ENCODE assay signal across 8 cellular contexts in genomic region chr4:26583865-26584652, GRCh38. TPM values are rescaled to one million over a fixed set of nuclear protein-coding genes. Genes with fewer than 3 reads are reported as not detected.
DNase-seq lines count a peak whose midpoint lies in the region; ATAC-seq, FAIRE-seq and TF ChIP-seq lines count a peak whose summit lies in the region.

TBC1D19 (plus strand) TSS chr4:26584084; CDS start chr4:26584194, 110 bp downstream.

- TF ChIP-seq POLR2A in GM15510 (IDR thresholded peaks at IDR 0.05; ENCODE audit: borderline replicate concordance, extremely low read depth, insufficient read length): peak; percentile 35

- H3K4me3 ChIP-seq in right atrium auricular region: peak within 1 kb of the TSS; percentile 68 to 70

- no peak for TF ChIP-seq CTCF in right atrium auricular region (IDR thresholded peaks at IDR 0.05)

- H3K27me3 ChIP-seq in right atrium auricular region: no peaks in the 10 kb centered on the region

- no peaks in the 10 kb centered on the region for H3K36me3 ChIP-seq in right atrium auricular region

- peak; percentile 100 for ATAC-seq in HG02884 (IDR thresholded peaks at IDR 0.05; ENCODE audit: unreplicated experiment)

- peak; percentile 89 for DNase-seq in NCI-H146 treated with DMSO at 0.1 percent for 48 hours (lab: John Stamatoyannopoulos, UW; ENCODE audit: unreplicated experiment)
- DNase-seq in T-helper 1 cell: peak; percentile 59 to 91 (median 76)
- DNase-seq in right atrium auricular region (ENCODE audit: low spot score): peak; percentile 92
- peak; percentile 61 for DNase-seq in pulmonary artery endothelial cell (ENCODE audit: low read depth, low spot score)
- peak; percentile 84 for DNase-seq in urothelium cell line (ENCODE audit: low spot score)

- peak within 1 kb of the TSS; percentile 27 for H3K27ac ChIP-seq in angular gyrus (ENCODE audit: low read depth, low read length)
- peak within 1 kb of the TSS; percentile 59 to 68 for H3K27ac ChIP-seq in right atrium auricular region

- FAIRE-seq in urothelium cell line (lab: Jason Lieb, UNC): no peak

- H3K9me3 ChIP-seq in right atrium auricular region: no peaks in the 10 kb centered on the region

- H3K4me1 ChIP-seq in right atrium auricular region: peaks cover 0 to 8% of the 10 kb centered on the region in 2 donors

RNA-seq across cellular contexts. Expression of gene TBC1D19, which starts in this region (rescaled TPM):
- total RNA-seq in right atrium auricular region (10 to 100 TPM; 10.5 to 10.8 TPM), pulmonary artery endothelial cell (8.8 and 11.7 TPM in 2 replicates)

Comparison
In these comparisons a context has a peak if more than half of its experiments do, and no peak if none do; other contexts are left out.
1. Peak in every context shown above with its lines: DNase-seq, ATAC-seq, H3K4me3 ChIP-seq and H3K27ac ChIP-seq.